ENCODE assay signal across 15 cellular contexts in the genomic region with DNA sequence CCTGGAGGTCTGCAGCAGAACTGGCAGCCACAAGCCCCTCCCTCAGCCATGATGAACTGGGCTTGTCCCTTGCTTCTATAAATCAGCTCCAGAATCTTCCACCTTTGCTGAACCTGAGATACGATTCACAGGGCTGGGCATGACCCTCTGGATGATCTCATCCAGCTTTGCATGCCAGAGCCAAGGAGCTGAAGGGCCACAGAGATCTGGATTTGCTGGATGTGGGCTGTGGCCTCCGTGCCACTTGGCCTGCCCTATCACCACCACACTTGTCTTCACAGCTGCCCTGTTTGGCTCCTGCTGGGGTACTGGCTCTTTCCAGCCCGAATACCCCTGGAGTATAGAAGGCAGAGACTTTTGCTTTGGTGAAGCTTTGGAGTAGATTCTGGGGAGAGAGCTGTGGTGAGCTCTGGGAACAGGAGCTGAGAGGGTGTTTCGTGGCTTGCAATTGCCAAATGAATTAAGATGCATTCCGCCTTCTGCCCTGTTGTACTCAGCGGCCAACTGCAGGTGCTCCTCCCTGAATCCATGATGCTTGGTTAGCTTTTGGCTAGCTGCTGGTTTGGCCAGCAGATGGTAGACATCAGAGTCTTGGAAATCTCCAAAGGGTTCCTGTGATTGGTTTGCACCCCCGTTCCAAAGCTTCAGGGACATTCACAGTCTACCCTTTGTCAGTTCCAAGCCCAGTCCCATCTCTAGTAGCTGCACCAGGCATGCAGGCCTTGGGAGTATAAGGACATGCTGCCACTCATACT. TPM values are rescaled to one million over a fixed set of nuclear protein-coding genes. Genes with fewer than 3 reads are reported as not detected.
"Had no signal": no experiment of that assay in that cellular context is flagged by ENCODE, and none has a peak within 500 bp of the region (broad histone marks: within the 10 kb centered on the region; RNA-seq: fewer than 3 reads in every experiment).

No MANE protein-coding gene starts in this region.

- H3K9me3 ChIP-seq: esophagus squamous epithelium, lower lobe of right lung, neutrophil, transverse colon had no signal

- H3K4me1 ChIP-seq: esophagus squamous epithelium, lower lobe of right lung, parathyroid adenoma, transverse colon had no signal

- H3K9ac ChIP-seq: parathyroid adenoma had no signal

- H3K4me3 ChIP-seq: esophagus squamous epithelium, lower lobe of right lung, transverse colon had no signal

- H3K27me3 ChIP-seq: esophagus squamous epithelium, neutrophil, transverse colon had no signal

- DNase-seq: activated CD4-positive, alpha-beta T cell treated with anti-CD3 and anti-CD28 coated beads, Interleukin-2, amount 50 U/mL, for 4 hours; activated CD4-positive, CD25-positive, alpha-beta regulatory T cell treated with anti-CD3 and anti-CD28 coated beads, Interleukin-2, amount 50 U/mL, for 72 hours; activated naive CD4-positive, alpha-beta T cell; activated naive CD8-positive, alpha-beta T cell treated with anti-CD3 and anti-CD28 coated beads, Interleukin-2, amount 10 ng/mL, durations not matched to agents 7 days and 5 days; activated T-cell treated with anti-CD3 and anti-CD28 coated beads for 4 hours; esophagus squamous epithelium; hippocampal formation; lower lobe of right lung; naive thymus-derived CD8-positive, alpha-beta T cell; T-helper 1 cell; T1000; transverse colon had no signal

- H3K27ac ChIP-seq: esophagus squamous epithelium, lower lobe of right lung, neutrophil, parathyroid adenoma, transverse colon had no signal

- H3K79me2 ChIP-seq: parathyroid adenoma had no signal

- H2AFZ ChIP-seq: parathyroid adenoma had no signal

- H3K36me3 ChIP-seq: esophagus squamous epithelium, lower lobe of right lung, neutrophil, transverse colon had no signal

RNA-seq across cellular contexts. Expression of a gene that starts 32.8 kb away (rescaled TPM):
- polyA plus RNA-seq: keratinocyte had no signal
